Comparison of ENCODE assay signal across 1 cellular context in the genomic region with DNA sequence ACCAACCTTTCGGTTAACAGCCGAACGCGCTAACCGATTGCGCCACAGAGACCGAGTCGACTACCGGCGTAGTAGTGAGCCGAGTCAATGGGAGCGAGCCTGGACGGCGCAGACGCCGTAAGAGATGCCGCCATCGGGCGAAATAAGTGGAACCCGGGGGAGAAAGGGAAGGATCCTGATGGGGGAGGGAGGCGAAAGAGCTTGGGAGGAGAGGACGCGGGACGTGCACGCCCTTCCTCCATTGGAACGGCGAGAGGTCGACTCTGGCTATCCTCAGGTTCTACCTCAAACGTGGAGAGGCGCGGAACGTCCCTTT.
TF ChIP-seq lines count a peak whose summit lies in the region.

No MANE protein-coding gene starts in this region.

TF ChIP-seq in A549, 52 proteins besides CTCF, POLR2A, EP300 and RAD21 (continued from another document):
- TF ChIP-seq, protein P1, sequence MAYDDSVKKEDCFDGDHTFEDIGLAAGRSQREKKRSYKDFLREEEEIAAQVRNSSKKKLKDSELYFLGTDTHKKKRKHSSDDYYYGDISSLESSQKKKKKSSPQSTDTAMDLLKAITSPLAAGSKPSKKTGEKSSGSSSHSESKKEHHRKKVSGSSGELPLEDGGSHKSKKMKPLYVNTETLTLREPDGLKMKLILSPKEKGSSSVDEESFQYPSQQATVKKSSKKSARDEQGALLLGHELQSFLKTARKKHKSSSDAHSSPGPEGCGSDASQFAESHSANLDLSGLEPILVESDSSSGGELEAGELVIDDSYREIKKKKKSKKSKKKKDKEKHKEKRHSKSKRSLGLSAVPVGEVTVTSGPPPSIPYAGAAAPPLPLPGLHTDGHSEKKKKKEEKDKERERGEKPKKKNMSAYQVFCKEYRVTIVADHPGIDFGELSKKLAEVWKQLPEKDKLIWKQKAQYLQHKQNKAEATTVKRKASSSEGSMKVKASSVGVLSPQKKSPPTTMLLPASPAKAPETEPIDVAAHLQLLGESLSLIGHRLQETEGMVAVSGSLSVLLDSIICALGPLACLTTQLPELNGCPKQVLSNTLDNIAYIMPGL (CRISPR knock-in tag; IDR thresholded peaks at IDR 0.05; ENCODE audit: borderline replicate concordance), result peak; percentile 83; the same call in 1 of the 2 replicates
- TF ChIP-seq TFCP2L1 (CRISPR knock-in tag; IDR thresholded peaks at IDR 0.05), result peak; percentile 82; the same call in 1 of the 2 replicates
- no peak for TF ChIP-seq EHF (CRISPR knock-in tag; IDR thresholded peaks at IDR 0.05)
- no peak for TF ChIP-seq HOXB5 (CRISPR knock-in tag; IDR thresholded peaks at IDR 0.05)
- TF ChIP-seq GATA3 (IDR thresholded peaks at IDR 0.05; ENCODE audit: borderline replicate concordance), result peak; percentile 26; the same call in 1 of the 2 replicates
- TF ChIP-seq, protein P2, sequence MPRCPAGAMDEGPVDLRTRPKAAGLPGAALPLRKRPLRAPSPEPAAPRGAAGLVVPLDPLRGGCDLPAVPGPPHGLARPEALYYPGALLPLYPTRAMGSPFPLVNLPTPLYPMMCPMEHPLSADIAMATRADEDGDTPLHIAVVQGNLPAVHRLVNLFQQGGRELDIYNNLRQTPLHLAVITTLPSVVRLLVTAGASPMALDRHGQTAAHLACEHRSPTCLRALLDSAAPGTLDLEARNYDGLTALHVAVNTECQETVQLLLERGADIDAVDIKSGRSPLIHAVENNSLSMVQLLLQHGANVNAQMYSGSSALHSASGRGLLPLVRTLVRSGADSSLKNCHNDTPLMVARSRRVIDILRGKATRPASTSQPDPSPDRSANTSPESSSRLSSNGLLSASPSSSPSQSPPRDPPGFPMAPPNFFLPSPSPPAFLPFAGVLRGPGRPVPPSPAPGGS (IDR thresholded peaks at IDR 0.05), result 0 out of 3 replicates have a peak, but pooled peaks have one; percentile 35
- TF ChIP-seq SREBF2 (IDR thresholded peaks at IDR 0.05), result peak; percentile 95
- TF ChIP-seq JUN (IDR thresholded peaks at IDR 0.05), result peak in 1 of 2 experiments; percentile 45; a peak in 2 of 5 replicates
- TF ChIP-seq MYC (IDR thresholded peaks at IDR 0.05; ENCODE audit: borderline replicate concordance, low read length), result no peak
- TF ChIP-seq, protein P3, sequence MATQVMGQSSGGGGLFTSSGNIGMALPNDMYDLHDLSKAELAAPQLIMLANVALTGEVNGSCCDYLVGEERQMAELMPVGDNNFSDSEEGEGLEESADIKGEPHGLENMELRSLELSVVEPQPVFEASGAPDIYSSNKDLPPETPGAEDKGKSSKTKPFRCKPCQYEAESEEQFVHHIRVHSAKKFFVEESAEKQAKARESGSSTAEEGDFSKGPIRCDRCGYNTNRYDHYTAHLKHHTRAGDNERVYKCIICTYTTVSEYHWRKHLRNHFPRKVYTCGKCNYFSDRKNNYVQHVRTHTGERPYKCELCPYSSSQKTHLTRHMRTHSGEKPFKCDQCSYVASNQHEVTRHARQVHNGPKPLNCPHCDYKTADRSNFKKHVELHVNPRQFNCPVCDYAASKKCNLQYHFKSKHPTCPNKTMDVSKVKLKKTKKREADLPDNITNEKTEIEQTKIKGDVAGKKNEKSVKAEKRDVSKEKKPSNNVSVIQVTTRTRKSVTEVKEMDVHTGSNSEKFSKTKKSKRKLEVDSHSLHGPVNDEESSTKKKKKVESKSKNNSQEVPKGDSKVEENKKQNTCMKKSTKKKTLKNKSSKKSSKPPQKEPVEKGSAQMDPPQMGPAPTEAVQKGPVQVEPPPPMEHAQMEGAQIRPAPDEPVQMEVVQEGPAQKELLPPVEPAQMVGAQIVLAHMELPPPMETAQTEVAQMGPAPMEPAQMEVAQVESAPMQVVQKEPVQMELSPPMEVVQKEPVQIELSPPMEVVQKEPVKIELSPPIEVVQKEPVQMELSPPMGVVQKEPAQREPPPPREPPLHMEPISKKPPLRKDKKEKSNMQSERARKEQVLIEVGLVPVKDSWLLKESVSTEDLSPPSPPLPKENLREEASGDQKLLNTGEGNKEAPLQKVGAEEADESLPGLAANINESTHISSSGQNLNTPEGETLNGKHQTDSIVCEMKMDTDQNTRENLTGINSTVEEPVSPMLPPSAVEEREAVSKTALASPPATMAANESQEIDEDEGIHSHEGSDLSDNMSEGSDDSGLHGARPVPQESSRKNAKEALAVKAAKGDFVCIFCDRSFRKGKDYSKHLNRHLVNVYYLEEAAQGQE (IDR thresholded peaks at IDR 0.05), result no peak
- TF ChIP-seq PHF8 (IDR thresholded peaks at IDR 0.05; ENCODE audit: borderline replicate concordance, low read depth), result no peak
- TF ChIP-seq ESRRA (IDR thresholded peaks at IDR 0.05; ENCODE audit: borderline replicate concordance, low read length), result no peak
- peak; percentile 74 to 93; a peak in 3 of 4 replicates for TF ChIP-seq CEBPB (IDR thresholded peaks at IDR 0.05)
- no peak for TF ChIP-seq KDM5A (IDR thresholded peaks at IDR 0.05)
- TF ChIP-seq POLR2AphosphoS2 (conservative IDR thresholded peaks at IDR 0.05; ENCODE audit: low read length), result no peak
